In genomic region chrX:108072746-108073145, GRCh38 we compare ENCODE assay signal across 1 cellular context.
TF ChIP-seq lines count a peak whose summit lies in the region.

No MANE protein-coding gene starts in this region.

TF ChIP-seq in endothelial cell of umbilical vein, 7 proteins besides CTCF, POLR2A, EP300 and RAD21:
- no peak for TF ChIP-seq FOS (IDR thresholded peaks at IDR 0.05; ENCODE audit: borderline replicate concordance, insufficient read depth, low read length)
- TF ChIP-seq POLR2AphosphoS5 (IDR thresholded peaks at IDR 0.05; ENCODE audit: insufficient read depth, low read depth, low read length): no peak
- TF ChIP-seq MYC (IDR thresholded peaks at IDR 0.05; ENCODE audit: low read depth, low read length): no peak
- no peak for TF ChIP-seq JUN (IDR thresholded peaks at IDR 0.05; ENCODE audit: borderline replicate concordance, insufficient read depth, insufficient read length, low read depth)
- TF ChIP-seq EZH2 (IDR thresholded peaks at IDR 0.05; ENCODE audit: borderline replicate concordance, low read depth, low read length, severe bottlenecking): no peak
- TF ChIP-seq MAX (IDR thresholded peaks at IDR 0.05; ENCODE audit: insufficient read depth, insufficient read length): no peak
- no peak for TF ChIP-seq GATA2 (IDR thresholded peaks at IDR 0.05; ENCODE audit: insufficient read depth, insufficient read length, low read depth, low read length)
